ENCODE assay signal across 8 cellular contexts in genomic region chr3:113912551-113913246, GRCh38. TPM values are rescaled to one million over a fixed set of nuclear protein-coding genes. Genes with fewer than 3 reads are reported as not detected.
DNase-seq lines count a peak whose midpoint lies in the region; ATAC-seq, FAIRE-seq and TF ChIP-seq lines count a peak whose summit lies in the region.

No MANE protein-coding gene starts in this region.

- no peaks in the 10 kb centered on the region for H3F3A ChIP-seq in MM.1S (ENCODE audit: insufficient read depth, low read length)

- peak overlapping the region; percentile 16; the same call in 1 of the 2 replicates for H3K9ac ChIP-seq in MM.1S (ENCODE audit: low read length)

- TF ChIP-seq POLR2A in GM12892 (IDR thresholded peaks at IDR 0.05; ENCODE audit: low read depth, low read length), result no peak

- ATAC-seq in HG02623 (IDR thresholded peaks at IDR 0.05; ENCODE audit: unreplicated experiment), result peak; percentile 97
- peak; percentile 91 for ATAC-seq in lung (ENCODE audit: insufficient read depth, low FRiP score)

- H3K27ac ChIP-seq in MM.1S (ENCODE audit: low read length) (peak overlapping the region; percentile 27; the same call in 1 of the 2 replicates), lung (ENCODE audit: low read depth in 1 of 2, low read length in 1 of 2) (no peak overlapping the region)

- H3K27me3 ChIP-seq in MM.1S (replicated peaks; ENCODE audit: insufficient read depth, low read length) (no peaks in the 10 kb centered on the region), lung (ENCODE audit: control insufficient read depth, insufficient read depth) (no peaks in the 10 kb centered on the region)

- H3K4me2 ChIP-seq in MM.1S (ENCODE audit: low read depth, low read length), result peak overlapping the region; percentile 61

- H3K79me2 ChIP-seq in MM.1S (ENCODE audit: low read length), result no peaks in the 10 kb centered on the region

- H3K4me1 ChIP-seq in MM.1S (ENCODE audit: low read length) (no peaks in the 10 kb centered on the region), lung (ENCODE audit: control insufficient read depth in 2 of 2, insufficient read depth in 2 of 2, low read length in 2 of 2) (no peaks in the 10 kb centered on the region)

- TF ChIP-seq CTCF in MM.1S (IDR thresholded peaks at IDR 0.05; ENCODE audit: low read length) (peak; percentile 71), lung (IDR thresholded peaks at IDR 0.05; ENCODE audit: control extremely low read depth, extremely low read depth) (peak; percentile 64)

- H2AFZ ChIP-seq in MM.1S (ENCODE audit: low read length), result peak overlapping the region; percentile 47

- DNase-seq in AML-193 (lab: John Stamatoyannopoulos, UW), result peak; percentile 62 to 65
- DNase-seq in GM12892 (ENCODE audit: insufficient read length), result no peak
- peak; percentile 87 for DNase-seq in MM.1S
- peak; percentile 73 for DNase-seq in SK-MEL-5 (ENCODE audit: low read depth, low spot score)
- DNase-seq in cerebellar cortex (ENCODE audit: low spot score), result peak; percentile 72
- DNase-seq in lung (ENCODE audit: low spot score), result no peak
- peak; percentile 48 for DNase-seq in ureter (ENCODE audit: low spot score)

- H3K9me2 ChIP-seq in MM.1S (replicated peaks; ENCODE audit: insufficient read depth, low read length), result no peaks in the 10 kb centered on the region

- H3K9me3 ChIP-seq in MM.1S (replicated peaks; ENCODE audit: insufficient read depth, low read length) (no peaks in the 10 kb centered on the region), lung (ENCODE audit: control insufficient read depth in 2 of 2, insufficient read depth in 1 of 2, low read length in 1 of 2) (no peaks in the 10 kb centered on the region)

- H3K4me3 ChIP-seq in MM.1S (ENCODE audit: low read length), result peak overlapping the region; percentile 50
- no peak overlapping the region for H3K4me3 ChIP-seq in lung

- H3K36me3 ChIP-seq in MM.1S (replicated peaks; ENCODE audit: insufficient read depth, low read length), result no peaks in the 10 kb centered on the region
- H3K36me3 ChIP-seq in lung (ENCODE audit: control insufficient read depth in 2 of 2, insufficient read depth in 2 of 2, low read length in 2 of 2), result no peaks in the 10 kb centered on the region

- WGBS in lung, 2 donors, result 69 to 72% methylated on average over 3 of the region's 3 CpGs

- peak; percentile 96 for FAIRE-seq in GM12892 (lab: Jason Lieb, UNC)

- in situ Hi-C loops in SK-MEL-5 (cut with HindIII; ENCODE audit: low pct_unique_long_range_greater_than_20kb, low sequenced_read_pairs), result no loop called here

- no peaks in the 10 kb centered on the region for H4K20me1 ChIP-seq in MM.1S (ENCODE audit: insufficient read depth, low read length)

RNA-seq across cellular contexts. Expression of gene ZDHHC23, which starts 35.1 kb away (rescaled TPM):
- polyA plus RNA-seq in GM12892 (2012; ENCODE audit: missing spikeins), result 1.7 TPM
- total RNA-seq in SK-MEL-5 (2014; rRNA removed; shearing (Covaris generic)), result 3.9 and 5.4 TPM in 2 replicates
- 3.2 and 4.0 TPM in 2 replicates for polyA plus RNA-seq in SK-MEL-5 (2015; cell fraction: cytosol; rRNA removed)
- 32.7 and 43.6 TPM in 2 replicates for polyA plus RNA-seq in SK-MEL-5 (2015; cell fraction: nucleus; rRNA removed)
- total RNA-seq in lung, result 10 to 100 TPM in 1 of 2 donors, 1 to 10 TPM in 1; 7.7 to 14.9 TPM
- polyA plus RNA-seq in lung, result 1 to 10 TPM; 2.9 to 3.2 TPM
- total RNA-seq in ureter, result 10.4 TPM

Comparison
In these comparisons a context has a peak if more than half of its experiments do, and no peak if none do; other contexts are left out.
1. DNase-seq: peak in AML-193 (2 of 2), MM.1S (single experiment), SK-MEL-5 (single experiment), cerebellar cortex (single experiment) and ureter (single experiment); none in GM12892 (single experiment) and lung (single experiment).